ENCODE assay signal across 14 cellular contexts in the genomic region with DNA sequence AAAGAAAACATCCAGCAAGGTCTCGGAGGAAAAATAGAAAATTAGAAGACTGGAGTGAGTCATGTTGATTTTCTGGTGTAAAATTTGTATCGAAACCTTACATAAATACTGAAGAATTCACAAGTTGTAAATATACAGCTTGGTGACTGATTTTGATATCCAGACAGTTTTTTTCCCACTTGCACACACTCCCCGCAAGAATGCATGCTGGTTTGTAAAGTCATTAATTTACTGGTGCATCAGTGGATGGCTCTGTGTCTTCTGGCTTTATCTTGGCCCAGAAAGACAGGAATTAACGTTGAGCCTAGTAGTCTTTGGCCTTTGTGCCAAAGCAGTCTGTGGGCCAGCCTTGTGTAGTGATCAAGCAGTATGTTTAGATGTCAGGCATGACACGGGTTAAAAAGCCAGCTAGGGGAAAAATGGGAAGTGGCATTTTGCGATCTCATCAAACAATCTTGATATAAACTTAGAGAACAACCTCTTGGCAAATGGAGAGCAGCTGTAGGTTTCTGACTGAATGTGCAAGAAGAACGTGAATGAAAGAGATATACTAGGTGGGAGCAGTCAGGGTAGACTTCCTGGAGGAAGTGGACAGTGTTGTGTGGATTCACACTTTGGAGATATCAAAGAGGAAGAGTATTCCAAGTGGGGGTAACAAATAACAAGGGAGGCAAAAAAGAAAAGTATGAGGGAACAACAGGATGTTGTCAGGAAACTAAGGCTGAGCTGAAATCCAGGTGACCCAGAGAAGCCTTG. TPM values are rescaled to one million over a fixed set of nuclear protein-coding genes. Genes with fewer than 3 reads are reported as not detected.
DNase-seq lines count a peak whose midpoint lies in the region; ATAC-seq and TF ChIP-seq lines count a peak whose summit lies in the region.
"Had no signal": no experiment of that assay in that cellular context is flagged by ENCODE, and none has a peak within 500 bp of the region (broad histone marks: within the 10 kb centered on the region; RNA-seq: fewer than 3 reads in every experiment).

No MANE protein-coding gene starts in this region.

- H3K4me1 Mint-ChIP-seq in activated naive CD4-positive, alpha-beta T cell treated with anti-CD3 and anti-CD28 coated beads for 36 hours (ENCODE audit: low read depth) = peaks cover 46% of the 10 kb centered on the region
- peaks cover 40% of the 10 kb centered on the region for H3K4me1 Mint-ChIP-seq in activated naive CD8-positive, alpha-beta T cell treated with anti-CD3 and anti-CD28 coated beads for 36 hours
- peaks cover 60% of the 10 kb centered on the region for H3K4me1 Mint-ChIP-seq in stimulated activated memory B cell treated with anti-CD40 and anti-IgM and Interleukin-4, amounts not matched to agents 10 μg/mL and 1 μg/mL and 100 μg/mL, for 72 hours

- H3K9me3 Mint-ChIP-seq in activated naive CD4-positive, alpha-beta T cell treated with anti-CD3 and anti-CD28 coated beads for 36 hours = peaks cover 11% of the 10 kb centered on the region
- H3K9me3 Mint-ChIP-seq in activated naive CD8-positive, alpha-beta T cell treated with anti-CD3 and anti-CD28 coated beads for 36 hours = peaks cover 21% of the 10 kb centered on the region
- H3K9me3 Mint-ChIP-seq in stimulated activated memory B cell treated with anti-CD40 and anti-IgM and Interleukin-4, amounts not matched to agents 10 μg/mL and 1 μg/mL and 100 μg/mL, for 72 hours = no peaks in the 10 kb centered on the region
- H3K9me3 Mint-ChIP-seq: HFFc6 had no signal

- H3K4me3 ChIP-seq in NB4 (ENCODE audit: low read depth, low read length) = no peak overlapping the region
- H3K4me3 ChIP-seq: uterus had no signal

- CTCF ChIA-PET in activated naive CD4-positive, alpha-beta T cell treated with anti-CD3 and anti-CD28 coated beads for 36 hours (lab: Charles Lee) = interaction anchor here (0.9 to 3.0 kb wide), 8 partner anchors 18 to 136 kb away, joined by 3 to 46 read pairs (median 5); partner anchors contain the start of gene CASP10

- no peak overlapping the region for H3K4me3 Mint-ChIP-seq in activated naive CD4-positive, alpha-beta T cell treated with anti-CD3 and anti-CD28 coated beads for 36 hours
- no peak overlapping the region for H3K4me3 Mint-ChIP-seq in activated naive CD8-positive, alpha-beta T cell treated with anti-CD3 and anti-CD28 coated beads for 36 hours
- no peak overlapping the region for H3K4me3 Mint-ChIP-seq in stimulated activated memory B cell treated with anti-CD40 and anti-IgM and Interleukin-4, amounts not matched to agents 10 μg/mL and 1 μg/mL and 100 μg/mL, for 72 hours
- H3K4me3 Mint-ChIP-seq: HFFc6 had no signal

- no peak for DNase-seq in activated naive CD4-positive, alpha-beta T cell treated with anti-CD3 and anti-CD28 coated beads for 36 hours
- no peak for DNase-seq in activated naive CD4-positive, alpha-beta T cell (lab: John Stamatoyannopoulos, UW)
- peak; percentile 64 for DNase-seq in NB4 (ENCODE audit: low read depth)
- DNase-seq in activated naive CD8-positive, alpha-beta T cell treated with anti-CD3 and anti-CD28 coated beads for 36 hours = no peak
- DNase-seq in hypothalamus (lab: John Stamatoyannopoulos, UW) = no peak
- DNase-seq: head of caudate nucleus, HFFc6, left lung, NCI-H2081, PC-3, uterus had no signal

- no peak for ATAC-seq in stimulated activated memory B cell treated with anti-CD40 and anti-IgM and Interleukin-4, amounts not matched to agents 10 μg/mL and 1 μg/mL and 100 μg/mL, for 72 hours
- ATAC-seq in GM19023 (IDR thresholded peaks at IDR 0.05; ENCODE audit: unreplicated experiment) = no peak
- ATAC-seq in GM21447 (IDR thresholded peaks at IDR 0.05; ENCODE audit: unreplicated experiment) = no peak
- ATAC-seq: left lung, PC-3 had no signal

- intact Hi-C loops in activated naive CD4-positive, alpha-beta T cell treated with anti-CD3 and anti-CD28 coated beads for 36 hours (cut with micrococcal nuclease) = loop anchor here (5.0 to 10.0 kb wide), 2 partner anchors 175 to 797 kb away; partner anchors contain the start of gene FZD7

- TF ChIP-seq CTCF in NB4 (IDR thresholded peaks at IDR 0.05; ENCODE audit: low read depth, low read length) = no peak

- no peaks in the 10 kb centered on the region for H3K27me3 Mint-ChIP-seq in activated naive CD4-positive, alpha-beta T cell treated with anti-CD3 and anti-CD28 coated beads for 36 hours (ENCODE audit: low read depth)
- no peaks in the 10 kb centered on the region for H3K27me3 Mint-ChIP-seq in activated naive CD8-positive, alpha-beta T cell treated with anti-CD3 and anti-CD28 coated beads for 36 hours
- no peaks in the 10 kb centered on the region for H3K27me3 Mint-ChIP-seq in stimulated activated memory B cell treated with anti-CD40 and anti-IgM and Interleukin-4, amounts not matched to agents 10 μg/mL and 1 μg/mL and 100 μg/mL, for 72 hours

- TF ChIP-seq POLR2A in NB4 (IDR thresholded peaks at IDR 0.05; ENCODE audit: extremely low read depth, insufficient read length) = no peak

- H3K27ac Mint-ChIP-seq in activated naive CD4-positive, alpha-beta T cell treated with anti-CD3 and anti-CD28 coated beads for 36 hours = peak overlapping the region; percentile 60
- peak overlapping the region; percentile 61 for H3K27ac Mint-ChIP-seq in activated naive CD8-positive, alpha-beta T cell treated with anti-CD3 and anti-CD28 coated beads for 36 hours
- H3K27ac Mint-ChIP-seq in stimulated activated memory B cell treated with anti-CD40 and anti-IgM and Interleukin-4, amounts not matched to agents 10 μg/mL and 1 μg/mL and 100 μg/mL, for 72 hours = peak overlapping the region; percentile 87
- H3K27ac Mint-ChIP-seq: HFFc6 had no signal

- peaks cover 62% of the 10 kb centered on the region for H3K36me3 Mint-ChIP-seq in activated naive CD4-positive, alpha-beta T cell treated with anti-CD3 and anti-CD28 coated beads for 36 hours (ENCODE audit: low read depth)
- peaks cover 60% of the 10 kb centered on the region for H3K36me3 Mint-ChIP-seq in activated naive CD8-positive, alpha-beta T cell treated with anti-CD3 and anti-CD28 coated beads for 36 hours
- H3K36me3 Mint-ChIP-seq in stimulated activated memory B cell treated with anti-CD40 and anti-IgM and Interleukin-4, amounts not matched to agents 10 μg/mL and 1 μg/mL and 100 μg/mL, for 72 hours = peaks cover 54% of the 10 kb centered on the region

RNA-seq across cellular contexts. Expression of gene CASP8, which starts 22.7 kb away (rescaled TPM):
- total RNA-seq in activated naive CD4-positive, alpha-beta T cell treated with anti-CD3 and anti-CD28 coated beads for 36 hours = 10 to 100 TPM; 37.0 to 39.8 TPM
- total RNA-seq in activated naive CD8-positive, alpha-beta T cell treated with anti-CD3 and anti-CD28 coated beads for 36 hours = 10 to 100 TPM; 36.2 to 37.9 TPM

RNA-seq across cellular contexts. Expression of gene CASP10, which starts 54.7 kb away (rescaled TPM):
- total RNA-seq in activated naive CD4-positive, alpha-beta T cell treated with anti-CD3 and anti-CD28 coated beads for 36 hours = 10 to 100 TPM; 22.0 to 22.1 TPM
- 10 to 100 TPM; 25.5 to 26.5 TPM for total RNA-seq in activated naive CD8-positive, alpha-beta T cell treated with anti-CD3 and anti-CD28 coated beads for 36 hours
